ENCODE assay signal across 13 cellular contexts in genomic region chr6:110527516-110527915, GRCh38. TPM values are rescaled to one million over a fixed set of nuclear protein-coding genes. Genes with fewer than 3 reads are reported as not detected.
A peak's percentile ranks its signal among the peaks of the same experiment; 100 is the strongest.
DNase-seq lines count a peak whose midpoint lies in the region; ATAC-seq and TF ChIP-seq lines count a peak whose summit lies in the region.
"Had no signal": no experiment of that assay in that cellular context is flagged by ENCODE, and none has a peak within 500 bp of the region (broad histone marks: within the 10 kb centered on the region; RNA-seq: fewer than 3 reads in every experiment).

No MANE protein-coding gene starts in this region.

- no peak overlapping the region for H3K27ac ChIP-seq in GM23248
- H3K27ac ChIP-seq in RWPE2 (ENCODE audit: poor library complexity, severe bottlenecking), result peak overlapping the region; percentile 94
- H3K27ac ChIP-seq in epithelial cell of prostate, result peak overlapping the region; percentile 89
- peak overlapping the region; percentile 10 to 47 for H3K27ac ChIP-seq in uterus
- H3K27ac ChIP-seq: BLaER1, RWPE1 had no signal

- peak overlapping the region; percentile 68 for H3K4me2 ChIP-seq in GM23248 (ENCODE audit: unreplicated experiment)
- H3K4me2 ChIP-seq: BLaER1 had no signal

- TF ChIP-seq CTCF in RWPE2 (IDR thresholded peaks at IDR 0.05; ENCODE audit: poor library complexity, severe bottlenecking), result no peak
- no peak for TF ChIP-seq CTCF in uterus (IDR thresholded peaks at IDR 0.05)

- peaks cover 33% of the 10 kb centered on the region for H3K4me1 Mint-ChIP-seq in activated T-helper 2 cell treated with anti-CD3 and anti-CD28 coated beads, Interferon-gamma antibody, Interleukin-2, Interleukin-4, amounts not matched to agents 10 μg/mL and 5 μg/mL and 100 μg/mL, durations not matched to agents 14 hours and 24 hours and 36 hours (ENCODE audit: low read depth)

- no peaks in the 10 kb centered on the region for H4K20me1 ChIP-seq in GM23248 (ENCODE audit: insufficient read depth)
- H4K20me1 ChIP-seq: BLaER1 had no signal

- intact Hi-C loops in uterus (cut with DNase I; ENCODE audit: low total_unique reads), result no loop called here
- intact Hi-C loops in activated T-helper 2 cell treated with anti-CD3 and anti-CD28 coated beads, Interferon-gamma antibody, Interleukin-2, Interleukin-4, amounts not matched to agents 10 μg/mL and 5 μg/mL and 100 μg/mL, durations not matched to agents 14 hours and 24 hours and 36 hours (cut with micrococcal nuclease), result loop anchor here (5.0 to 10.0 kb wide), 3 partner anchors 350 to 677 kb away; no protein-coding TSS in a partner anchor

- no peaks in the 10 kb centered on the region for H3K79me2 ChIP-seq in GM23248 (ENCODE audit: insufficient read depth)

- no peak for TF ChIP-seq POLR2A in uterus (IDR thresholded peaks at IDR 0.05)

- no peaks in the 10 kb centered on the region for H3K9me3 Mint-ChIP-seq in activated T-helper 2 cell treated with anti-CD3 and anti-CD28 coated beads, Interferon-gamma antibody, Interleukin-2, Interleukin-4, amounts not matched to agents 10 μg/mL and 5 μg/mL and 100 μg/mL, durations not matched to agents 14 hours and 24 hours and 36 hours

- H3K27me3 Mint-ChIP-seq in activated T-helper 2 cell treated with anti-CD3 and anti-CD28 coated beads, Interferon-gamma antibody, Interleukin-2, Interleukin-4, amounts not matched to agents 10 μg/mL and 5 μg/mL and 100 μg/mL, durations not matched to agents 14 hours and 24 hours and 36 hours (ENCODE audit: low read depth), result no peaks in the 10 kb centered on the region

- H3K36me3 ChIP-seq in GM23248 (ENCODE audit: low read depth) (no peaks in the 10 kb centered on the region), RWPE2 (ENCODE audit: low read depth) (no peaks in the 10 kb centered on the region), uterus (no peaks in the 10 kb centered on the region)
- H3K36me3 ChIP-seq: BLaER1 had no signal

- 73 to 78% methylated on average over 4 of the region's 4 CpGs for WGBS in GM23248 (ENCODE audit: low coverage in 1 of 2, low lambda C conversion rate in 2 of 2, missing lambda C conversion rate in 2 of 2), 2 experiments

- H3K4me3 Mint-ChIP-seq in activated T-helper 2 cell treated with anti-CD3 and anti-CD28 coated beads, Interferon-gamma antibody, Interleukin-2, Interleukin-4, amounts not matched to agents 10 μg/mL and 5 μg/mL and 100 μg/mL, durations not matched to agents 14 hours and 24 hours and 36 hours (ENCODE audit: low read depth), result no peak overlapping the region
- H3K4me3 Mint-ChIP-seq: H9 had no signal

- H3K4me1 ChIP-seq in GM23248 (ENCODE audit: insufficient read depth) (peaks cover 36% of the 10 kb centered on the region), RWPE2 (ENCODE audit: insufficient read depth, poor library complexity, severe bottlenecking) (peaks cover 36% of the 10 kb centered on the region), uterus (no peaks in the 10 kb centered on the region)

- in situ Hi-C loops in GM23248 (cut with MboI), result loop anchor here (25.0 kb wide), 1 partner anchor 435 kb away; the partner anchor contains the start of gene GTF3C6

- H3K9me2 ChIP-seq in GM23248 (ENCODE audit: insufficient read depth), result no peaks in the 10 kb centered on the region

- DNase-seq in GM23248 (no peak), RWPE2 (ENCODE audit: low spot score) (no peak), epithelial cell of prostate (ENCODE audit: low read depth, low spot score) (no peak), uterus (no peak), H4 (ENCODE audit: low spot score) (no peak)
- DNase-seq in activated T-helper 2 cell treated with anti-CD3 and anti-CD28 coated beads, Interferon-gamma antibody, Interleukin-2, Interleukin-4, amounts not matched to agents 10 μg/mL and 5 μg/mL and 100 μg/mL, durations not matched to agents 14 hours and 24 hours and 36 hours (ENCODE audit: low spot score), result no peak
- DNase-seq: H9, NCI-H1048, NCI-H2107 had no signal

- peaks cover 38% of the 10 kb centered on the region for H3F3A ChIP-seq in GM23248 (ENCODE audit: insufficient read depth)

- H3K4me3 ChIP-seq in GM23248 (no peak overlapping the region), RWPE2 (ENCODE audit: severe bottlenecking) (no peak overlapping the region), uterus (no peak overlapping the region)
- H3K4me3 ChIP-seq: BLaER1 had no signal

- H3K36me3 Mint-ChIP-seq in activated T-helper 2 cell treated with anti-CD3 and anti-CD28 coated beads, Interferon-gamma antibody, Interleukin-2, Interleukin-4, amounts not matched to agents 10 μg/mL and 5 μg/mL and 100 μg/mL, durations not matched to agents 14 hours and 24 hours and 36 hours (ENCODE audit: low read depth), result no peaks in the 10 kb centered on the region

- H3K27me3 ChIP-seq in GM23248 (replicated peaks; ENCODE audit: insufficient read depth) (no peaks in the 10 kb centered on the region; the same call in 1 of the 2 replicates), RWPE2 (ENCODE audit: insufficient read depth, poor library complexity, severe bottlenecking) (no peaks in the 10 kb centered on the region), uterus (no peaks in the 10 kb centered on the region)
- H3K27me3 ChIP-seq: BLaER1 had no signal

- H3K9me3 ChIP-seq in GM23248 (ENCODE audit: low read depth) (no peaks in the 10 kb centered on the region), RWPE2 (ENCODE audit: severe bottlenecking) (no peaks in the 10 kb centered on the region), uterus (no peaks in the 10 kb centered on the region)

- H3K9ac ChIP-seq in GM23248, result no peak overlapping the region
- H3K9ac ChIP-seq: BLaER1 had no signal

- H3K27ac Mint-ChIP-seq in activated T-helper 2 cell treated with anti-CD3 and anti-CD28 coated beads, Interferon-gamma antibody, Interleukin-2, Interleukin-4, amounts not matched to agents 10 μg/mL and 5 μg/mL and 100 μg/mL, durations not matched to agents 14 hours and 24 hours and 36 hours, result no peak overlapping the region
- H3K27ac Mint-ChIP-seq: H9 had no signal

- ATAC-seq in RWPE2 (ENCODE audit: low read depth), result no peak
- no peak for ATAC-seq in HG03354 (IDR thresholded peaks at IDR 0.05; ENCODE audit: poor library complexity, severe bottlenecking, unreplicated experiment)

- H2AFZ ChIP-seq in GM23248, result peak overlapping the region; percentile 56

RNA-seq across cellular contexts. Expression of gene SLC22A16, which starts 51.1 kb away (rescaled TPM):
- not detected in 2 replicates for total RNA-seq in GM23248 (2014; rRNA removed; shearing (Covaris generic))
- polyA plus RNA-seq in GM23248 (2016; fragmentation: Nextera tagmentation; extraction: Ambion mirVana), result not detected in 2 replicates
- total RNA-seq in uterus, result 10 to 100 TPM in 1 of 4 donors, 1 to 10 TPM in 1, not detected in 2; 2.9 to 10.8 TPM
- total RNA-seq in activated T-helper 2 cell treated with anti-CD3 and anti-CD28 coated beads, Interferon-gamma antibody, Interleukin-2, Interleukin-4, amounts not matched to agents 10 μg/mL and 5 μg/mL and 100 μg/mL, durations not matched to agents 14 hours and 24 hours and 36 hours, result not detected in 2 replicates
- total RNA-seq in H4 (2014; rRNA removed; shearing (Covaris generic)), result not detected in 2 replicates
- total RNA-seq: H9, OCI-LY7 had no signal
